2 cellular contexts compared by ENCODE assay signal in genomic region chr20:52104546-52105044, GRCh38.
TF ChIP-seq lines count a peak whose summit lies in the region.

No MANE protein-coding gene starts in this region.

TF ChIP-seq in IMR-90, 13 proteins besides CTCF, POLR2A, EP300 and RAD21:
- no peak for TF ChIP-seq CEBPB (IDR thresholded peaks at IDR 0.05; ENCODE audit: low read depth, low read length)
- TF ChIP-seq, protein P1, sequence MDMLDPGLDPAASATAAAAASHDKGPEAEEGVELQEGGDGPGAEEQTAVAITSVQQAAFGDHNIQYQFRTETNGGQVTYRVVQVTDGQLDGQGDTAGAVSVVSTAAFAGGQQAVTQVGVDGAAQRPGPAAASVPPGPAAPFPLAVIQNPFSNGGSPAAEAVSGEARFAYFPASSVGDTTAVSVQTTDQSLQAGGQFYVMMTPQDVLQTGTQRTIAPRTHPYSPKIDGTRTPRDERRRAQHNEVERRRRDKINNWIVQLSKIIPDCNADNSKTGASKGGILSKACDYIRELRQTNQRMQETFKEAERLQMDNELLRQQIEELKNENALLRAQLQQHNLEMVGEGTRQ (IDR thresholded peaks at IDR 0.05; ENCODE audit: low read depth, low read length) = no peak
- TF ChIP-seq SMC3 (IDR thresholded peaks at IDR 0.05; ENCODE audit: low read depth, low read length) = no peak
- TF ChIP-seq ELK1 (IDR thresholded peaks at IDR 0.05; ENCODE audit: borderline replicate concordance, low read depth, low read length) = no peak
- no peak for TF ChIP-seq MAFK (IDR thresholded peaks at IDR 0.05; ENCODE audit: low read depth, low read length)
- no peak for TF ChIP-seq RFX5 (IDR thresholded peaks at IDR 0.05; ENCODE audit: low read depth, low read length)
- no peak for TF ChIP-seq NFE2L2 (IDR thresholded peaks at IDR 0.05; ENCODE audit: low read depth, low read length)
- no peak for TF ChIP-seq MXI1 (IDR thresholded peaks at IDR 0.05; ENCODE audit: borderline replicate concordance, low read depth, low read length)
- no peak for TF ChIP-seq CHD1 (IDR thresholded peaks at IDR 0.05; ENCODE audit: low read depth, low read length)

TF ChIP-seq in H1, 55 proteins besides CTCF, POLR2A, EP300 and RAD21:
- TF ChIP-seq POU5F1 (IDR thresholded peaks at IDR 0.05; ENCODE audit: low read depth, low read length) (no peak), HDAC6 (IDR thresholded peaks at IDR 0.05; ENCODE audit: low read depth, low read length) (no peak), KDM4A (IDR thresholded peaks at IDR 0.05; ENCODE audit: low read depth, low read length, severe bottlenecking) (no peak), RXRA (IDR thresholded peaks at IDR 0.05; ENCODE audit: insufficient read depth, low read depth, low read length) (no peak), EZH2 (IDR thresholded peaks at IDR 0.05; ENCODE audit: low read depth, low read length, severe bottlenecking) (no peak), SIX5 (IDR thresholded peaks at IDR 0.05; ENCODE audit: low read depth, low read length) (no peak), TCF12 (IDR thresholded peaks at IDR 0.05; ENCODE audit: low read depth, low read length) (no peak), CHD7 (IDR thresholded peaks at IDR 0.05; ENCODE audit: insufficient replicate concordance, low read length) (no peak), GABPA (IDR thresholded peaks at IDR 0.05; ENCODE audit: borderline replicate concordance, insufficient read depth, low read length) (no peak), RBBP5 (IDR thresholded peaks at IDR 0.05; ENCODE audit: borderline replicate concordance, low read depth, low read length) (0 out of 2 replicates have a peak, but pooled peaks have one; percentile 16), TAF1 (IDR thresholded peaks at IDR 0.05; ENCODE audit: low read depth, low read length) (peak; percentile 47; the same call in 1 of the 2 replicates), CTBP2 (IDR thresholded peaks at IDR 0.05; ENCODE audit: borderline replicate concordance, insufficient read depth, insufficient read length, low read length) (no peak), SIN3A (conservative IDR thresholded peaks at IDR 0.05 in 1 of 2, IDR thresholded peaks at IDR 0.05 in 1 of 2; ENCODE audit: low read depth in 1 of 2, low read length in 2 of 2) (peak in 1 of 2 experiments; percentile 72; a peak in 2 of 4 replicates), CBX8 (IDR thresholded peaks at IDR 0.05; ENCODE audit: borderline replicate concordance, low read depth, low read length) (no peak), KDM1A (IDR thresholded peaks at IDR 0.05; ENCODE audit: borderline replicate concordance, low read length) (no peak; the same call in 1 of the 2 replicates), ASH2L (IDR thresholded peaks at IDR 0.05; ENCODE audit: low read length) (peak; percentile 83), JUND (IDR thresholded peaks at IDR 0.05; ENCODE audit: low read length) (no peak), RFX5 (IDR thresholded peaks at IDR 0.05; ENCODE audit: borderline replicate concordance, low read depth, low read length) (no peak), BRCA1 (IDR thresholded peaks at IDR 0.05; ENCODE audit: low read depth, low read length) (no peak), HDAC2 (IDR thresholded peaks at IDR 0.05; ENCODE audit: borderline replicate concordance in 1 of 2, low read depth in 2 of 2, low read length in 2 of 2) (peak; percentile 12 to 23; a peak in 1 of 4 replicates), SUZ12 (IDR thresholded peaks at IDR 0.05; ENCODE audit: low read length) (no peak; the same call in 1 of the 2 replicates), JUN (IDR thresholded peaks at IDR 0.05; ENCODE audit: low read depth, low read length) (no peak), CHD2 (IDR thresholded peaks at IDR 0.05; ENCODE audit: low read length) (no peak), TEAD4 (IDR thresholded peaks at IDR 0.05; ENCODE audit: low read depth, low read length) (peak; percentile 65), NANOG (IDR thresholded peaks at IDR 0.05; ENCODE audit: insufficient read depth, low read depth, low read length, poor library complexity, severe bottlenecking) (no peak), CREB1 (IDR thresholded peaks at IDR 0.05) (no peak), SAP30 (IDR thresholded peaks at IDR 0.05; ENCODE audit: insufficient read depth, insufficient replicate concordance, low read length) (peak; percentile 8), MAX (IDR thresholded peaks at IDR 0.05) (no peak; the same call in 1 of the 2 replicates), KDM5A (IDR thresholded peaks at IDR 0.05; ENCODE audit: low read length) (no peak), BACH1 (IDR thresholded peaks at IDR 0.05; ENCODE audit: low read length) (no peak; the same call in 1 of the 2 replicates), EGR1 (IDR thresholded peaks at IDR 0.05; ENCODE audit: borderline replicate concordance, low read depth, low read length) (no peak; the same call in 1 of the 2 replicates), SP4 (IDR thresholded peaks at IDR 0.05; ENCODE audit: low read length) (no peak), RNF2 (IDR thresholded peaks at IDR 0.05; ENCODE audit: borderline replicate concordance, low read depth, low read length, missing control alignments, poor library complexity, severe bottlenecking) (no peak), E2F6 (IDR thresholded peaks at IDR 0.05) (no peak), FOSL1 (IDR thresholded peaks at IDR 0.05; ENCODE audit: insufficient read depth, low read depth, low read length) (no peak), MAFK (IDR thresholded peaks at IDR 0.05; ENCODE audit: low read depth, low read length) (no peak), ZNF274 (IDR thresholded peaks at IDR 0.05; ENCODE audit: borderline replicate concordance, extremely low read depth, low read length) (no peak), ATF3 (IDR thresholded peaks at IDR 0.05; ENCODE audit: insufficient read depth, low read depth, low read length) (no peak), BCL11A (IDR thresholded peaks at IDR 0.05; ENCODE audit: low read depth in 2 of 2, low read length in 2 of 2) (no peak), POLR2AphosphoS5 (IDR thresholded peaks at IDR 0.05; ENCODE audit: low read depth, low read length) (no peak; the same call in 1 of the 2 replicates), NRF1 (IDR thresholded peaks at IDR 0.05; ENCODE audit: low read depth, low read length) (no peak)
- TF ChIP-seq, protein P1 (IDR thresholded peaks at IDR 0.05; ENCODE audit: low read length) = no peak
- TF ChIP-seq, protein P2, sequence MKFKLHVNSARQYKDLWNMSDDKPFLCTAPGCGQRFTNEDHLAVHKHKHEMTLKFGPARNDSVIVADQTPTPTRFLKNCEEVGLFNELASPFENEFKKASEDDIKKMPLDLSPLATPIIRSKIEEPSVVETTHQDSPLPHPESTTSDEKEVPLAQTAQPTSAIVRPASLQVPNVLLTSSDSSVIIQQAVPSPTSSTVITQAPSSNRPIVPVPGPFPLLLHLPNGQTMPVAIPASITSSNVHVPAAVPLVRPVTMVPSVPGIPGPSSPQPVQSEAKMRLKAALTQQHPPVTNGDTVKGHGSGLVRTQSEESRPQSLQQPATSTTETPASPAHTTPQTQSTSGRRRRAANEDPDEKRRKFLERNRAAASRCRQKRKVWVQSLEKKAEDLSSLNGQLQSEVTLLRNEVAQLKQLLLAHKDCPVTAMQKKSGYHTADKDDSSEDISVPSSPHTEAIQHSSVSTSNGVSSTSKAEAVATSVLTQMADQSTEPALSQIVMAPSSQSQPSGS (IDR thresholded peaks at IDR 0.05; ENCODE audit: low read length) = no peak
